Comparison of ENCODE assay signal across 8 cellular contexts in the genomic region with DNA sequence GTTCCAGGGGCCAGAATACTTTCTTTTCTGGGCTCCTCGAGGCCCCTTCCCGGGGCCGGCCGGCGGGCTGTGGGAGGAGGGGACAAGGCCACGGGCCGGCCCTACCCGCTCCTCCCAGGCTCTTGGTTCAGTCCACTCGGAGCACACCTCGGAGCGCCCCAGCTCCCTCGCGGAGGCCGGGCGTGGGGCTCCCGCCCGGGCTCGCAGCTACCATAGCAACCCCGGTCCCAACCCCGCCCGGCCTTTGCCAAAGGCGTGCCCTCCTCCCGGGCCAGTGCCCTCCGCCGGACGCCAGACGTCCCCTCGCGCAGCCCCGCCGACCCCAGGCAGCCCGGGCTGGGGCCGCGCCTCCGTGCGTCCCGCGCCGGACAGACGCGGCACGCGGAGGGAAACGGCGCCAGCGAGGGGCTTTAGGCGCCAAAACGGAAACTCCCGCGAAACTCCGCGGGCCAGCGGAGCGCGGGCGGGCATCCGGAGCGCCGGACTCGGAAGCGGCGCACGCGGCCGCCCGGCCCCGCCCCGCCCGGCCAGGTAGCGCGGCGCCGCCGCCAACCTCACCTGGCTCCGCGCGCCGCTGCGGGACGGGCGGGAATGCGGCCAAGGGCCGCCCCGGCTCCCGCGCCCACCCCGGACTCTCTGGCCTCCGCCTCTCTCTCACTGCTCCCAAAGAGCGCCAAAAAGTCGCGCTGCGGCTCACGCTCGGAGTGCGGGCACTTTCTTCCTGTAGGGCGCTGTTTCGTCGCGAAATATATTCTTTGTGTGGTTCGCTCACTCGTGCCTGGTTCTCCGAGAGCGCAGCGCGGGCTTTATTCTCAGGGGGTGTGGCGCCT. TPM values are rescaled to one million over a fixed set of nuclear protein-coding genes. Genes with fewer than 3 reads are reported as not detected.
A peak's percentile ranks its signal among the peaks of the same experiment; 100 is the strongest.
DNase-seq lines count a peak whose midpoint lies in the region; ATAC-seq and TF ChIP-seq lines count a peak whose summit lies in the region.

No MANE protein-coding gene starts in this region.

- H3K4me3 ChIP-seq in endodermal cell (ENCODE audit: low read length) (peak overlapping the region; percentile 83), mesendoderm (ENCODE audit: low read length) (peak overlapping the region; percentile 46)

- POLR2A ChIA-PET in activated CD4-positive, alpha-beta memory T cell treated with anti-CD3 and anti-CD28 coated beads, Interleukin-2, amount 10 ng/mL, durations not matched to agents 7 days and 5 days (lab: Charles Lee): interaction anchor here (1.1 to 2.4 kb wide), 6 partner anchors 9 to 662 kb away, joined by 3 to 18 read pairs (median 6); a partner anchor contains a TSS

- TF ChIP-seq CTCF in endodermal cell (conservative IDR thresholded peaks at IDR 0.05): peak; percentile 25

- H3K4ac ChIP-seq in mesendoderm (ENCODE audit: low read depth, low read length): peak overlapping the region; percentile 75

- no peaks in the 10 kb centered on the region for H3K27me3 Mint-ChIP-seq in activated CD4-positive, alpha-beta memory T cell treated with anti-CD3 and anti-CD28 coated beads, Interleukin-2, amount 10 ng/mL, durations not matched to agents 7 days and 5 days
- H3K27me3 Mint-ChIP-seq in endodermal cell (ENCODE audit: insufficient read depth): peaks cover 42% of the 10 kb centered on the region

- H3K9me3 Mint-ChIP-seq in activated CD4-positive, alpha-beta memory T cell treated with anti-CD3 and anti-CD28 coated beads, Interleukin-2, amount 10 ng/mL, durations not matched to agents 7 days and 5 days: no peaks in the 10 kb centered on the region
- H3K9me3 Mint-ChIP-seq in endodermal cell: no peaks in the 10 kb centered on the region
- no peaks in the 10 kb centered on the region for H3K9me3 Mint-ChIP-seq in stimulated activated effector memory CD8-positive, alpha-beta T cell treated with anti-CD3 and anti-CD28 coated beads, Interleukin-12 subunit alpha, Interleukin-12 subunit beta, amount 100 ng/mL, for 72 hours

- no peak overlapping the region for H2BK120ac ChIP-seq in mesendoderm (ENCODE audit: low read depth, low read length)

- H4K5ac ChIP-seq in mesendoderm (ENCODE audit: low read length): no peak overlapping the region

- H3K4me1 Mint-ChIP-seq in activated CD4-positive, alpha-beta memory T cell treated with anti-CD3 and anti-CD28 coated beads, Interleukin-2, amount 10 ng/mL, durations not matched to agents 7 days and 5 days: peaks cover 47% of the 10 kb centered on the region
- peaks cover 14% of the 10 kb centered on the region for H3K4me1 Mint-ChIP-seq in endodermal cell
- peaks cover 14% of the 10 kb centered on the region for H3K4me1 Mint-ChIP-seq in stimulated activated effector memory CD8-positive, alpha-beta T cell treated with anti-CD3 and anti-CD28 coated beads, Interleukin-12 subunit alpha, Interleukin-12 subunit beta, amount 100 ng/mL, for 72 hours

- no peak overlapping the region for H2BK15ac ChIP-seq in mesendoderm (replicated peaks; ENCODE audit: low read depth)

- peaks cover 3% of the 10 kb centered on the region for H3K36me3 Mint-ChIP-seq in activated CD4-positive, alpha-beta memory T cell treated with anti-CD3 and anti-CD28 coated beads, Interleukin-2, amount 10 ng/mL, durations not matched to agents 7 days and 5 days (ENCODE audit: low read depth)
- H3K36me3 Mint-ChIP-seq in endodermal cell (ENCODE audit: low read depth): no peaks in the 10 kb centered on the region
- no peaks in the 10 kb centered on the region for H3K36me3 Mint-ChIP-seq in stimulated activated effector memory CD8-positive, alpha-beta T cell treated with anti-CD3 and anti-CD28 coated beads, Interleukin-12 subunit alpha, Interleukin-12 subunit beta, amount 100 ng/mL, for 72 hours

- ATAC-seq in GM18858 (IDR thresholded peaks at IDR 0.05; ENCODE audit: unreplicated experiment) (peak; percentile 37), HG03039 (IDR thresholded peaks at IDR 0.05; ENCODE audit: unreplicated experiment) (peak; percentile 52)
- ATAC-seq in stimulated activated effector memory CD8-positive, alpha-beta T cell treated with anti-CD3 and anti-CD28 coated beads, Interleukin-12 subunit alpha, Interleukin-12 subunit beta, amount 100 ng/mL, for 72 hours: peak; percentile 83

- H3K27ac ChIP-seq in endodermal cell (ENCODE audit: low read depth, low read length) (peak overlapping the region; percentile 57), mesendoderm (ENCODE audit: low read depth, low read length) (no peak overlapping the region)

- H3K4me2 ChIP-seq in mesendoderm (ENCODE audit: low read length): peak overlapping the region; percentile 47

- H3K4me3 Mint-ChIP-seq in activated CD4-positive, alpha-beta memory T cell treated with anti-CD3 and anti-CD28 coated beads, Interleukin-2, amount 10 ng/mL, durations not matched to agents 7 days and 5 days: peak overlapping the region; percentile 91
- H3K4me3 Mint-ChIP-seq in endodermal cell: peak overlapping the region; percentile 83
- H3K4me3 Mint-ChIP-seq in stimulated activated effector memory CD8-positive, alpha-beta T cell treated with anti-CD3 and anti-CD28 coated beads, Interleukin-12 subunit alpha, Interleukin-12 subunit beta, amount 100 ng/mL, for 72 hours: peak overlapping the region; percentile 82

- H3K18ac ChIP-seq in mesendoderm (ENCODE audit: low read length): peak overlapping the region; percentile 97

- H3K56ac ChIP-seq in mesendoderm (ENCODE audit: low read length): peak overlapping the region; percentile 80

- no peak overlapping the region for H2AK5ac ChIP-seq in mesendoderm (ENCODE audit: low read length)

- H3K27me3 ChIP-seq in endodermal cell (ENCODE audit: control insufficient read depth, insufficient read depth, low read length, poor library complexity, severe bottlenecking) (peaks cover 13% of the 10 kb centered on the region), mesendoderm (ENCODE audit: insufficient read depth, low read length, poor library complexity) (no peaks in the 10 kb centered on the region)

- in situ Hi-C loops in ACHN (cut with HindIII; ENCODE audit: low pct_ligation_motif_present, low pct_unique_long_range_greater_than_20kb, low sequenced_read_pairs): no loop called here

- H2BK5ac ChIP-seq in mesendoderm (ENCODE audit: low read length): no peak overlapping the region

- no peak overlapping the region for H3K23ac ChIP-seq in mesendoderm (ENCODE audit: low read length)

- peak; percentile 48 for DNase-seq in ACHN
- DNase-seq in NCI-H2196 (lab: John Stamatoyannopoulos, UW; ENCODE audit: unreplicated experiment): peak; percentile 67
- peak; percentile 53 for DNase-seq in activated CD4-positive, alpha-beta memory T cell treated with anti-CD3 and anti-CD28 coated beads, Interleukin-2, amount 10 ng/mL, durations not matched to agents 7 days and 5 days
- DNase-seq in endodermal cell: peak; percentile 72
- DNase-seq in mesendoderm: peak; percentile 53
- peak; percentile 17 to 70 for DNase-seq in stimulated activated effector memory CD8-positive, alpha-beta T cell treated with anti-CD3 and anti-CD28 coated beads, Interleukin-12 subunit alpha, Interleukin-12 subunit beta, amount 100 ng/mL, for 72 hours (ENCODE audit: low spot score in 2 of 2)

- H3K4me1 ChIP-seq in endodermal cell (ENCODE audit: control insufficient read depth, insufficient read depth, low read length) (no peaks in the 10 kb centered on the region), mesendoderm (ENCODE audit: control insufficient read depth, low read depth, low read length) (no peaks in the 10 kb centered on the region)

- H3K79me2 ChIP-seq in mesendoderm (ENCODE audit: control insufficient read depth, insufficient read depth, low read length): no peaks in the 10 kb centered on the region

- H4K8ac ChIP-seq in mesendoderm (ENCODE audit: low read depth, low read length): no peak overlapping the region

- no peaks in the 10 kb centered on the region for H3K9me3 ChIP-seq in endodermal cell (ENCODE audit: control insufficient read depth, low read length)

- no peaks in the 10 kb centered on the region for H3K79me1 ChIP-seq in mesendoderm (ENCODE audit: low read length)

- CTCF ChIA-PET in activated CD4-positive, alpha-beta memory T cell treated with anti-CD3 and anti-CD28 coated beads, Interleukin-2, amount 10 ng/mL, durations not matched to agents 7 days and 5 days (lab: Charles Lee): interaction anchor here (1.9 to 2.0 kb wide), 2 partner anchors 8 to 9 kb away, joined by 5 to 7 read pairs; no protein-coding TSS in a partner anchor

- WGBS in endodermal cell (ENCODE audit: insufficient coverage in 1 of 2, insufficient read length in 1 of 2), 2 experiments: 0% methylated on average over 105 of the region's 106 CpGs; no CpG with 5 or more reads in 1 of the 2 experiments
- no CpG with 5 or more reads among the region's 106 CpGs for WGBS in mesendoderm (ENCODE audit: extremely low coverage, insufficient coverage, low lambda C conversion rate)

- H3K9ac ChIP-seq in endodermal cell (ENCODE audit: extremely low read depth, low read length, poor library complexity, severe bottlenecking) (peak overlapping the region; percentile 49), mesendoderm (ENCODE audit: low read length) (peak overlapping the region; percentile 68)

- H3K36me3 ChIP-seq in endodermal cell (ENCODE audit: control insufficient read depth, insufficient read depth, low read length): no peaks in the 10 kb centered on the region
- H3K36me3 ChIP-seq in mesendoderm (ENCODE audit: control insufficient read depth, insufficient read depth, low read length): no peaks in the 10 kb centered on the region

- H3K27ac Mint-ChIP-seq in activated CD4-positive, alpha-beta memory T cell treated with anti-CD3 and anti-CD28 coated beads, Interleukin-2, amount 10 ng/mL, durations not matched to agents 7 days and 5 days: peak overlapping the region; percentile 92
- peak overlapping the region; percentile 84 for H3K27ac Mint-ChIP-seq in endodermal cell
- H3K27ac Mint-ChIP-seq in stimulated activated effector memory CD8-positive, alpha-beta T cell treated with anti-CD3 and anti-CD28 coated beads, Interleukin-12 subunit alpha, Interleukin-12 subunit beta, amount 100 ng/mL, for 72 hours: peak overlapping the region; percentile 95

RNA-seq across cellular contexts. Expression of a gene that starts 0.6 kb away (rescaled TPM):
- 10 to 100 TPM; 24.9 to 26.6 TPM for total RNA-seq in activated CD4-positive, alpha-beta memory T cell treated with anti-CD3 and anti-CD28 coated beads, Interleukin-2, amount 10 ng/mL, durations not matched to agents 7 days and 5 days
- total RNA-seq in endodermal cell: 10 to 100 TPM; 17.0 to 33.4 TPM
- 17.2 TPM for polyA plus RNA-seq in endodermal cell (2013, experiment 1 of 2)
- polyA plus RNA-seq in endodermal cell (2013, experiment 2 of 2): 15.4 TPM
- 6.7 TPM for polyA plus RNA-seq in mesendoderm (2013, experiment 1 of 2)
- polyA plus RNA-seq in mesendoderm (2013, experiment 2 of 2): 6.2 TPM
